8 cellular contexts compared by ENCODE assay signal in the genomic region with DNA sequence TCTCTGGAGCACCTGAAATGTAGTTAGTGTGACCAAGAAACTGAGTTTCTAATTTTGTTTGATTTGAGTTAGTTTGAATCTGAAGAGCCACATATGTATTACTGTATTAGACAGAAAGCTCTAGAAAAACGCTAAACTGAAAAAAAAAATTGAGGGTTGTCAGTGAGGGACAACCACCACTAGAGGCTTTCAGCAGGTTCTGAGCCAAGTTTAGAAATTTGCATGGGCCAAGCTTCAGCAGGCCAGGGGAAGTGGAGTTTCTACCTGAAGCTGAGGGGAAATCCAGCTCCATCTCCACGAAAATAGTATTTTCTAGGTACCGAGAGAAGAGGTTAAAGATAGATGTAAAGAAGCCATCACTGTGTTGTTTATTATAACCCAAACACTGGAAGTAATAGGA.
DNase-seq lines count a peak whose midpoint lies in the region; ATAC-seq, FAIRE-seq and TF ChIP-seq lines count a peak whose summit lies in the region.

No MANE protein-coding gene starts in this region.

- no peak overlapping the region for H3K9ac ChIP-seq in PC-3 (ENCODE audit: low read length)

- ATAC-seq in heart left ventricle (no peak), HG02610 (IDR thresholded peaks at IDR 0.05; ENCODE audit: unreplicated experiment) (peak; percentile 76), PC-3 (peak; percentile 42), heart right ventricle (no peak)

- BruUV-seq in PC-3 (replicated peaks; lab: Mats Ljungman, UMichigan) = no TSS peak

- H3K9me3 ChIP-seq in cardiac muscle cell (ENCODE audit: low read depth) (no peaks in the 10 kb centered on the region), heart left ventricle (peaks cover 0 to 6% (median 0%) of the 10 kb centered on the region in 12 donors), PC-3 (ENCODE audit: low read length) (no peaks in the 10 kb centered on the region), heart right ventricle (peaks cover 0 to 11% (median 0%) of the 10 kb centered on the region in 11 donors)

- no peak for FAIRE-seq in HTR-8/SVneo (lab: Jason Lieb, UNC)

- H3K36me3 ChIP-seq in cardiac muscle cell (no peaks in the 10 kb centered on the region), heart left ventricle (no peaks in the 10 kb centered on the region), PC-3 (ENCODE audit: low read depth, low read length) (no peaks in the 10 kb centered on the region), heart right ventricle (no peaks in the 10 kb centered on the region)

- CTCF ChIA-PET in PC-3 (lab: Charles Lee) = interaction anchor here (0.6 kb wide), 2 partner anchors 65 to 165 kb away, joined by 3 read pairs; no protein-coding TSS in a partner anchor

- H3K79me2 ChIP-seq in PC-3 (ENCODE audit: low read length) = no peaks in the 10 kb centered on the region

- intact Hi-C loops in heart left ventricle (cut with DNase I) = no loop called here
- intact Hi-C loops in PC-3 (cut with micrococcal nuclease) = no loop called here
- intact Hi-C loops in heart right ventricle (cut with DNase I) = no loop called here

- H3K27ac ChIP-seq in cardiac muscle cell (no peak overlapping the region), heart left ventricle (no peak overlapping the region), PC-3 (ENCODE audit: low read length) (no peak overlapping the region), heart right ventricle (no peak overlapping the region)

- POLR2A ChIA-PET in PC-3 (lab: Charles Lee; ENCODE audit: unreplicated experiment) = no interaction called here

- peak in 1 of 2 donors; percentile 27 for DNase-seq in cardiac muscle cell (ENCODE audit: low read depth in 1 of 2, low spot score in 1 of 2)
- no peak for DNase-seq in heart left ventricle
- peak; percentile 23 for DNase-seq in PC-3
- DNase-seq in germinal center (ENCODE audit: low spot score) = peak; percentile 80
- DNase-seq in HTR-8/SVneo (ENCODE audit: insufficient read length, low spot score) = no peak
- DNase-seq in heart right ventricle = no peak
- DNase-seq in cerebellar nuclear complex (lab: John Stamatoyannopoulos, UW) = no peak

- no peak for TF ChIP-seq POLR2A in heart left ventricle (IDR thresholded peaks at IDR 0.05)

- H3K27me3 ChIP-seq in cardiac muscle cell = no peaks in the 10 kb centered on the region
- H3K27me3 ChIP-seq in heart left ventricle = no peaks in the 10 kb centered on the region
- no peaks in the 10 kb centered on the region for H3K27me3 ChIP-seq in PC-3 (ENCODE audit: low read length)
- no peaks in the 10 kb centered on the region for H3K27me3 ChIP-seq in heart right ventricle

- H3F3A ChIP-seq in PC-3 (ENCODE audit: low read length, unreplicated experiment) = no peaks in the 10 kb centered on the region

- 0 out of 2 replicates have a peak, but pooled peaks cover 4% of the 10 kb centered on the region for H3K9me2 ChIP-seq in PC-3 (replicated peaks; ENCODE audit: low read length)

- no peak overlapping the region for H3K4me2 ChIP-seq in PC-3 (ENCODE audit: low read length)

- TF ChIP-seq CTCF in cardiac muscle cell (IDR thresholded peaks at IDR 0.05; ENCODE audit: low read depth, low read length) (peak; percentile 51), heart left ventricle (IDR thresholded peaks at IDR 0.05) (peak in 4 of 12 donors; percentile 9 to 29 (median 24)), PC-3 (conservative IDR thresholded peaks at IDR 0.05; ENCODE audit: low read depth, low read length) (peak; percentile 57), heart right ventricle (IDR thresholded peaks at IDR 0.05) (peak in 4 of 9 donors; percentile 18 to 28 (median 24))

- H2AFZ ChIP-seq in PC-3 (ENCODE audit: low read length) = no peak overlapping the region

- H3K4me3 ChIP-seq in cardiac muscle cell (no peak overlapping the region), heart left ventricle (no peak overlapping the region), PC-3 (ENCODE audit: low read length) (no peak overlapping the region), heart right ventricle (no peak overlapping the region)

- WGBS in heart left ventricle, 4 donors = 60 to 67% (median 62%) methylated on average over 3 of the region's 3 CpGs
- WGBS in heart right ventricle, 2 donors = 59 to 61% methylated on average over 3 of the region's 3 CpGs

- H3K4me1 ChIP-seq in cardiac muscle cell (ENCODE audit: low read depth) (peaks cover 11% of the 10 kb centered on the region), heart left ventricle (peaks cover 0 to 25% (median 7%) of the 10 kb centered on the region in 12 donors), PC-3 (ENCODE audit: insufficient read depth, low read length) (0 out of 2 replicates have a peak, but pooled peaks cover 6% of the 10 kb centered on the region), heart right ventricle (peaks cover 0 to 25% (median 8%) of the 10 kb centered on the region in 9 donors)

- no peaks in the 10 kb centered on the region for H4K20me1 ChIP-seq in PC-3 (ENCODE audit: low read length)

Comparison
In these comparisons a context has a peak if more than half of its experiments do, and no peak if none do; other contexts are left out.
1. DNase-seq: peak in PC-3 (single experiment) and germinal center (single experiment); none in heart left ventricle (0 of 5), HTR-8/SVneo (single experiment), heart right ventricle (0 of 2) and cerebellar nuclear complex (0 of 2).
2. ATAC-seq: peak in HG02610 (single experiment) and PC-3 (single experiment); none in heart left ventricle (0 of 4) and heart right ventricle (0 of 8).